2 cellular contexts compared by ENCODE assay signal in the genomic region with DNA sequence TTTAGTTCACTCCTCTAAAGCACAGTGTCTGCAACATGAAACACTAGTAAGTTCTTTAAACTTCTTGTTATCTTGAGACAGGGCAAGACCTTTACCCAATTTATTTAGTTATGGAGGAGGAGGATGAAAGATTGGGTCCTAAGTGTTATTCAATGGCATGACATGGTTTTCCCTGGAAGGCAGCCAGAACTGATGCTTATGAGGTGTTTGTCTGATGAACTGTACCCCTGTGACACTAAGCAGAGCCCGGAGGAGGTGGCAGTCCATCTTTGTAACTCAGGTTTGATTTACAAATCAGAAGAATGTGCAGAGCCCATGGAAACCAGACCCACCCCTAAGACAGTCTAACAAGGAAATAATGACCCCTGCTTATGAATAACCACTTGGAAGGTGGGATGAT.
TF ChIP-seq lines count a peak whose summit lies in the region.

No MANE protein-coding gene starts in this region.

TF ChIP-seq in GM23338, 12 proteins besides CTCF, POLR2A, EP300 and RAD21:
- TF ChIP-seq POLR2AphosphoS5 (IDR thresholded peaks at IDR 0.05; ENCODE audit: low read depth) (no peak), EZH2phosphoT487 (IDR thresholded peaks at IDR 0.05; ENCODE audit: unreplicated experiment) (no peak), JUNB (IDR thresholded peaks at IDR 0.05; ENCODE audit: unreplicated experiment) (no peak), ZNF331 (CRISPR knock-in tag; IDR thresholded peaks at IDR 0.05; ENCODE audit: low read depth) (no peak)
- TF ChIP-seq, protein P1, sequence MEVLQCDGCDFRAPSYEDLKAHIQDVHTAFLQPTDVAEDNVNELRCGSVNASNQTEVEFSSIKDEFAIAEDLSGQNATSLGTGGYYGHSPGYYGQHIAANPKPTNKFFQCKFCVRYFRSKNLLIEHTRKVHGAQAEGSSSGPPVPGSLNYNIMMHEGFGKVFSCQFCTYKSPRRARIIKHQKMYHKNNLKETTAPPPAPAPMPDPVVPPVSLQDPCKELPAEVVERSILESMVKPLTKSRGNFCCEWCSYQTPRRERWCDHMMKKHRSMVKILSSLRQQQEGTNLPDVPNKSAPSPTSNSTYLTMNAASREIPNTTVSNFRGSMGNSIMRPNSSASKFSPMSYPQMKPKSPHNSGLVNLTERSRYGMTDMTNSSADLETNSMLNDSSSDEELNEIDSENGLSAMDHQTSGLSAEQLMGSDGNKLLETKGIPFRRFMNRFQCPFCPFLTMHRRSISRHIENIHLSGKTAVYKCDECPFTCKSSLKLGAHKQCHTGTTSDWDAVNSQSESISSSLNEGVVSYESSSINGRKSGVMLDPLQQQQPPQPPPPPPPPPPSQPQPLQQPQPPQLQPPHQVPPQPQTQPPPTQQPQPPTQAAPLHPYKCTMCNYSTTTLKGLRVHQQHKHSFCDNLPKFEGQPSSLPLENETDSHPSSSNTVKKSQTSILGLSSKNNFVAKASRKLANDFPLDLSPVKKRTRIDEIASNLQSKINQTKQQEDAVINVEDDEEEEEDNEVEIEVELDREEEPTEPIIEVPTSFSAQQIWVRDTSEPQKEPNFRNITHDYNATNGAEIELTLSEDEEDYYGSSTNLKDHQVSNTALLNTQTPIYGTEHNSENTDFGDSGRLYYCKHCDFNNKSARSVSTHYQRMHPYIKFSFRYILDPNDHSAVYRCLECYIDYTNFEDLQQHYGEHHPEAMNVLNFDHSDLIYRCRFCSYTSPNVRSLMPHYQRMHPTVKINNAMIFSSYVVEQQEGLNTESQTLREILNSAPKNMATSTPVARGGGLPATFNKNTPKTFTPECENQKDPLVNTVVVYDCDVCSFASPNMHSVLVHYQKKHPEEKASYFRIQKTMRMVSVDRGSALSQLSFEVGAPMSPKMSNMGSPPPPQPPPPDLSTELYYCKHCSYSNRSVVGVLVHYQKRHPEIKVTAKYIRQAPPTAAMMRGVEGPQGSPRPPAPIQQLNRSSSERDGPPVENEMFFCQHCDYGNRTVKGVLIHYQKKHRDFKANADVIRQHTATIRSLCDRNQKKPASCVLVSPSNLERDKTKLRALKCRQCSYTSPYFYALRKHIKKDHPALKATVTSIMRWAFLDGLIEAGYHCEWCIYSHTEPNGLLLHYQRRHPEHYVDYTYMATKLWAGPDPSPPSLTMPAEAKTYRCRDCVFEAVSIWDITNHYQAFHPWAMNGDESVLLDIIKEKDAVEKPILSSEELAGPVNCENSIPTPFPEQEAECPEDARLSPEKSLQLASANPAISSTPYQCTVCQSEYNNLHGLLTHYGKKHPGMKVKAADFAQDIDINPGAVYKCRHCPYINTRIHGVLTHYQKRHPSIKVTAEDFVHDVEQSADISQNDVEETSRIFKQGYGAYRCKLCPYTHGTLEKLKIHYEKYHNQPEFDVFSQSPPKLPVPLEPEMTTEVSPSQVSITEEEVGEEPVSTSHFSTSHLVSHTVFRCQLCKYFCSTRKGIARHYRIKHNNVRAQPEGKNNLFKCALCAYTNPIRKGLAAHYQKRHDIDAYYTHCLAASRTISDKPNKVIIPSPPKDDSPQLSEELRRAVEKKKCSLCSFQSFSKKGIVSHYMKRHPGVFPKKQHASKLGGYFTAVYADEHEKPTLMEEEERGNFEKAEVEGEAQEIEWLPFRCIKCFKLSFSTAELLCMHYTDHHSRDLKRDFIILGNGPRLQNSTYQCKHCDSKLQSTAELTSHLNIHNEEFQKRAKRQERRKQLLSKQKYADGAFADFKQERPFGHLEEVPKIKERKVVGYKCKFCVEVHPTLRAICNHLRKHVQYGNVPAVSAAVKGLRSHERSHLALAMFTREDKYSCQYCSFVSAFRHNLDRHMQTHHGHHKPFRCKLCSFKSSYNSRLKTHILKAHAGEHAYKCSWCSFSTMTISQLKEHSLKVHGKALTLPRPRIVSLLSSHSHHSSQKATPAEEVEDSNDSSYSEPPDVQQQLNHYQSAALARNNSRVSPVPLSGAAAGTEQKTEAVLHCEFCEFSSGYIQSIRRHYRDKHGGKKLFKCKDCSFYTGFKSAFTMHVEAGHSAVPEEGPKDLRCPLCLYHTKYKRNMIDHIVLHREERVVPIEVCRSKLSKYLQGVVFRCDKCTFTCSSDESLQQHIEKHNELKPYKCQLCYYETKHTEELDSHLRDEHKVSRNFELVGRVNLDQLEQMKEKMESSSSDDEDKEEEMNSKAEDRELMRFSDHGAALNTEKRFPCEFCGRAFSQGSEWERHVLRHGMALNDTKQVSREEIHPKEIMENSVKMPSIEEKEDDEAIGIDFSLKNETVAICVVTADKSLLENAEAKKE (CRISPR knock-in tag; IDR thresholded peaks at IDR 0.05) = no peak

TF ChIP-seq in K562, 482 proteins besides CTCF, POLR2A, EP300 and RAD21:
- TF ChIP-seq ZZZ3 (IDR thresholded peaks at IDR 0.05) = no peak
- no peak for TF ChIP-seq ATF2 (CRISPR knock-in tag; IDR thresholded peaks at IDR 0.05)
- no peak for TF ChIP-seq TFAM (CRISPR knock-in tag; conservative IDR thresholded peaks at IDR 0.05)
- no peak for TF ChIP-seq NBN (IDR thresholded peaks at IDR 0.05; ENCODE audit: low read depth)
- TF ChIP-seq SMAD4 (CRISPR knock-in tag; conservative IDR thresholded peaks at IDR 0.05) = no peak
- no peak for TF ChIP-seq RBM39 (optimal IDR thresholded peaks at IDR 0.05; ENCODE audit: low read depth, low read length)
- TF ChIP-seq, protein P2, sequence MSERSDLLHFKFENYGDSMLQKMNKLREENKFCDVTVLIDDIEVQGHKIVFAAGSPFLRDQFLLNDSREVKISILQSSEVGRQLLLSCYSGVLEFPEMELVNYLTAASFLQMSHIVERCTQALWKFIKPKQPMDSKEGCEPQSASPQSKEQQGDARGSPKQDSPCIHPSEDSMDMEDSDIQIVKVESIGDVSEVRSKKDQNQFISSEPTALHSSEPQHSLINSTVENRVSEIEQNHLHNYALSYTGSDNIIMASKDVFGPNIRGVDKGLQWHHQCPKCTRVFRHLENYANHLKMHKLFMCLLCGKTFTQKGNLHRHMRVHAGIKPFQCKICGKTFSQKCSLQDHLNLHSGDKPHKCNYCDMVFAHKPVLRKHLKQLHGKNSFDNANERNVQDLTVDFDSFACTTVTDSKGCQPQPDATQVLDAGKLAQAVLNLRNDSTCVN (CRISPR knock-in tag; IDR thresholded peaks at IDR 0.05) = no peak
- TF ChIP-seq NONO (IDR thresholded peaks at IDR 0.05; ENCODE audit: low read depth in 2 of 2, low read length in 1 of 2) = no peak
- TF ChIP-seq, protein P3, sequence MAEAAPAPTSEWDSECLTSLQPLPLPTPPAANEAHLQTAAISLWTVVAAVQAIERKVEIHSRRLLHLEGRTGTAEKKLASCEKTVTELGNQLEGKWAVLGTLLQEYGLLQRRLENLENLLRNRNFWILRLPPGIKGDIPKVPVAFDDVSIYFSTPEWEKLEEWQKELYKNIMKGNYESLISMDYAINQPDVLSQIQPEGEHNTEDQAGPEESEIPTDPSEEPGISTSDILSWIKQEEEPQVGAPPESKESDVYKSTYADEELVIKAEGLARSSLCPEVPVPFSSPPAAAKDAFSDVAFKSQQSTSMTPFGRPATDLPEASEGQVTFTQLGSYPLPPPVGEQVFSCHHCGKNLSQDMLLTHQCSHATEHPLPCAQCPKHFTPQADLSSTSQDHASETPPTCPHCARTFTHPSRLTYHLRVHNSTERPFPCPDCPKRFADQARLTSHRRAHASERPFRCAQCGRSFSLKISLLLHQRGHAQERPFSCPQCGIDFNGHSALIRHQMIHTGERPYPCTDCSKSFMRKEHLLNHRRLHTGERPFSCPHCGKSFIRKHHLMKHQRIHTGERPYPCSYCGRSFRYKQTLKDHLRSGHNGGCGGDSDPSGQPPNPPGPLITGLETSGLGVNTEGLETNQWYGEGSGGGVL (CRISPR knock-in tag; IDR thresholded peaks at IDR 0.05) = no peak
